8 cellular contexts compared by ENCODE assay signal in the genomic region with DNA sequence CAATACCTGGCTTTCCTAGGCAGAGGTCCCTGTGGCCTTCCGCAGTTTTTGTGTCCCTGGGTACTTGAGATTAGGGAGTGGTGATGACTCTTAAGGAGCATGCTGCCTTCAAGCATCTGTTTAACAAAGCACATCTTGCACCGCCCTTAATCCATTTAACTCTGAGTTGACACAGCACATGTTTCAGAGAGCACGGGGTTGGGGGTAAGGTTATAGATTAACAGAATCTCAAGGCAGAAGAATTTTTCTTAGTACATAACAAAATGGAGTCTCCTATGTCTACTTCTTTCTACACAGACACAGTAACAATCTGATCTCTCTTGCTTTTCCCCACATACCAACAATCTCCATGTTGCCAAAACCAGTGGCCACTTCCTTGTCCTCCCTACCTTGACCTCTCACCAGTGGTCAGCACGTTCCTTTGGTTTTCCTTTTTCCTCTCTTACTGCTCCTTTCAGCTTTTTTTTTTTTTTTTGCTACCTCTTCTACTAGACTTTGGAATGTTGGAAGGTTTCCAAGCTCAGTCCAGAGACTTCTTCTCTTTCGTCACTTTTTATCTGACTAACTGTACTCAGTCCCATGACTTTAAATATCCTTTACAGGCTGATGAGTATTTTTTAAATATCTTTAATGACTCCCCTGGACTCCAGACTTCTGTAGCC.
DNase-seq lines count a peak whose midpoint lies in the region; ATAC-seq, FAIRE-seq and TF ChIP-seq lines count a peak whose summit lies in the region.
"Not testable (repeated sequence)": the region's sequence is repeated elsewhere in the genome, so short reads cannot be mapped to it uniquely, and the experiment has no call there.

No MANE protein-coding gene starts in this region.

- H3K27me3 Mint-ChIP-seq in chondrocyte (ENCODE audit: low read depth) = not testable (repeated sequence)

- not testable (repeated sequence) for H3K4me3 ChIP-seq in fibroblast of villous mesenchyme (ENCODE audit: low read depth, low read length); osteoblast (ENCODE audit: insufficient read depth, low read length)

- ATAC-seq in left colon = peak; percentile 87

- H3K36me3 ChIP-seq in osteoblast (ENCODE audit: insufficient read depth, low read length) = not testable (repeated sequence)

- H3K4me1 Mint-ChIP-seq in chondrocyte (ENCODE audit: low read depth) = peaks cover 13% of the 10 kb centered on the region

- H3K9me3 Mint-ChIP-seq in chondrocyte (ENCODE audit: low read depth) = not testable (repeated sequence)

- in situ Hi-C loops in Caki2 (cut with HindIII; ENCODE audit: low pct_unique_long_range_greater_than_20kb, low sequenced_read_pairs) = not testable (repeated sequence)

- peak overlapping the region; percentile 97 for H3K27ac Mint-ChIP-seq in chondrocyte (ENCODE audit: unreplicated experiment)

- H3K9me3 ChIP-seq in osteoblast (ENCODE audit: low read depth, low read length) = not testable (repeated sequence)

- intact Hi-C loops in left colon (cut with DNase I, micrococcal nuclease) = not testable (repeated sequence)

- H3K4me3 Mint-ChIP-seq in chondrocyte (ENCODE audit: unreplicated experiment) = not testable (repeated sequence)

- not testable (repeated sequence) for TF ChIP-seq CTCF in chondrocyte (IDR thresholded peaks at IDR 0.05); fibroblast of villous mesenchyme (IDR thresholded peaks at IDR 0.05; ENCODE audit: insufficient read depth, low read depth, low read length); osteoblast (IDR thresholded peaks at IDR 0.05; ENCODE audit: extremely low read depth, low read depth, low read length)

- H3K36me3 Mint-ChIP-seq in chondrocyte (ENCODE audit: low read depth) = not testable (repeated sequence)

- H3K4me2 ChIP-seq in osteoblast (ENCODE audit: insufficient read depth, low read length) = peak overlapping the region; percentile 38

- DNase-seq in Caki2 (ENCODE audit: low read depth) (peak; percentile 97), HK-2 (ENCODE audit: unreplicated experiment) (peak; percentile 76), RCC 7860 (ENCODE audit: low spot score) (peak; percentile 93), fibroblast of villous mesenchyme (ENCODE audit: low read depth) (peak; percentile 96), osteoblast (ENCODE audit: insufficient read length, low spot score, missing footprints) (peak; percentile 43), urothelium cell line (ENCODE audit: low spot score) (peak; percentile 30)
- DNase-seq in chondrocyte (ENCODE audit: low spot score); left colon: not testable (repeated sequence)

- H2AFZ ChIP-seq in osteoblast (ENCODE audit: low read length) = peak overlapping the region; percentile 63

- H3K27ac ChIP-seq in osteoblast (ENCODE audit: low read depth, low read length) = peak overlapping the region; percentile 76

- not testable (repeated sequence) for H3K27me3 ChIP-seq in osteoblast (ENCODE audit: insufficient read depth, low read length)

- not testable (repeated sequence) for H3K4me1 ChIP-seq in osteoblast (ENCODE audit: insufficient read depth, low read length)

- FAIRE-seq in RCC 7860 (lab: Jason Lieb, UNC) = peak; percentile 91
- FAIRE-seq in urothelium cell line (lab: Jason Lieb, UNC) = not testable (repeated sequence)

- not testable (repeated sequence) for H3K79me2 ChIP-seq in osteoblast (ENCODE audit: insufficient read depth, low read length)

- not testable (repeated sequence) for H4K20me1 ChIP-seq in osteoblast (ENCODE audit: insufficient read depth, low read length)
